In the genomic region with DNA sequence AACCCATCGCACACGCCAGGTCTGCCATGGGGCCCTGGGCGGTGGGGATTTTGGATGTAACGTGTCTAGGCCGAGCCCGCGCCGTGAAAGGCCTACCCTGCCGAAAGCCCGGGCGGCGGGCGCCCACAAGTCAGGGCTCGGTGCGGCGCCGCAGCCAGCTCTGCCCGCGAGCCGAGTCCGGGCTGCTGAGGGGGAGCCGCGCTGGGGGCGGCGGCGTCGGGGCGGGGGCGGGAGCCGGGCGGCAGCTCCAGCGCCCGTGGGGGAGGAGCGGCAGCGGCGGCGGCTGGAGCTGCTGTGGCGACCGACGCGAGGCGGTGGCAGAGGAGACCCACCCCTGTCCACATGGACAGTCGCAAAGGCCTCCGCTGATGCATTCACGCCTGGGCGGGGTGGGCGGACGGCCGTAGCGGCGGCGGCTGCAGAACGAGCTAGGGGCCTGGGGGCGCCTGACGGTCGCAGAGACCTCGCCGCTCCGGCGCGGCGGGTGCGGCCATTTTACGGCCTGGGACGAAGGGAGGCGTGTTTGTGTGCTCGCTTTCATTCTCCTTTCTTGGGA, we compare ENCODE assay signal across 1 cellular context.
A peak's percentile ranks its signal among the peaks of the same experiment; 100 is the strongest.
TF ChIP-seq lines count a peak whose summit lies in the region.

A gene with protein sequence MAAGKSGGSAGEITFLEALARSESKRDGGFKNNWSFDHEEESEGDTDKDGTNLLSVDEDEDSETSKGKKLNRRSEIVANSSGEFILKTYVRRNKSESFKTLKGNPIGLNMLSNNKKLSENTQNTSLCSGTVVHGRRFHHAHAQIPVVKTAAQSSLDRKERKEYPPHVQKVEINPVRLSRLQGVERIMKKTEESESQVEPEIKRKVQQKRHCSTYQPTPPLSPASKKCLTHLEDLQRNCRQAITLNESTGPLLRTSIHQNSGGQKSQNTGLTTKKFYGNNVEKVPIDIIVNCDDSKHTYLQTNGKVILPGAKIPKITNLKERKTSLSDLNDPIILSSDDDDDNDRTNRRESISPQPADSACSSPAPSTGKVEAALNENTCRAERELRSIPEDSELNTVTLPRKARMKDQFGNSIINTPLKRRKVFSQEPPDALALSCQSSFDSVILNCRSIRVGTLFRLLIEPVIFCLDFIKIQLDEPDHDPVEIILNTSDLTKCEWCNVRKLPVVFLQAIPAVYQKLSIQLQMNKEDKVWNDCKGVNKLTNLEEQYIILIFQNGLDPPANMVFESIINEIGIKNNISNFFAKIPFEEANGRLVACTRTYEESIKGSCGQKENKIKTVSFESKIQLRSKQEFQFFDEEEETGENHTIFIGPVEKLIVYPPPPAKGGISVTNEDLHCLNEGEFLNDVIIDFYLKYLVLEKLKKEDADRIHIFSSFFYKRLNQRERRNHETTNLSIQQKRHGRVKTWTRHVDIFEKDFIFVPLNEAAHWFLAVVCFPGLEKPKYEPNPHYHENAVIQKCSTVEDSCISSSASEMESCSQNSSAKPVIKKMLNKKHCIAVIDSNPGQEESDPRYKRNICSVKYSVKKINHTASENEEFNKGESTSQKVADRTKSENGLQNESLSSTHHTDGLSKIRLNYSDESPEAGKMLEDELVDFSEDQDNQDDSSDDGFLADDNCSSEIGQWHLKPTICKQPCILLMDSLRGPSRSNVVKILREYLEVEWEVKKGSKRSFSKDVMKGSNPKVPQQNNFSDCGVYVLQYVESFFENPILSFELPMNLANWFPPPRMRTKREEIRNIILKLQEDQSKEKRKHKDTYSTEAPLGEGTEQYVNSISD (plus strand): TSS at position 273 of the 556 bp plus-strand sequence. CDS start 645 bp downstream, outside the sequence.

TF ChIP-seq in K562, 482 proteins besides CTCF, POLR2A, EP300 and RAD21 (continued from another document):
- TF ChIP-seq FOSL1 (tag; conservative IDR thresholded peaks at IDR 0.05) (0 out of 2 replicates have a peak, but pooled peaks have one; percentile 42), MTA3 (IDR thresholded peaks at IDR 0.05; ENCODE audit: borderline replicate concordance) (peak; percentile 25; the same call in 1 of the 2 replicates), GABPB1 (CRISPR knock-in tag; IDR thresholded peaks at IDR 0.05) (peak; percentile 66; the same call in 1 of the 2 replicates), ZNF766 (CRISPR knock-in tag; conservative IDR thresholded peaks at IDR 0.05) (0 out of 2 replicates have a peak, but pooled peaks have one; percentile 37), YY1 (IDR thresholded peaks at IDR 0.05; ENCODE audit: borderline replicate concordance in 1 of 3, control insufficient read depth in 1 of 3, extremely low read depth in 1 of 3, insufficient read depth in 3 of 3, insufficient read length in 1 of 3, insufficient replicate concordance in 2 of 3, low read depth in 1 of 3, low read length in 2 of 3) (peak; percentile 72 to 90 (median 86)), MXI1 (IDR thresholded peaks at IDR 0.05; ENCODE audit: low read depth, low read length) (peak; percentile 43; the same call in 1 of the 2 replicates), ZKSCAN3 (CRISPR knock-in tag; IDR thresholded peaks at IDR 0.05) (no peak), BRF1 (IDR thresholded peaks at IDR 0.05; ENCODE audit: borderline replicate concordance, extremely low read depth, insufficient read length) (no peak), RB1 (IDR thresholded peaks at IDR 0.05; ENCODE audit: low read depth) (no peak), ZKSCAN1 (IDR thresholded peaks at IDR 0.05; ENCODE audit: low read depth, low read length) (0 out of 2 replicates have a peak, but pooled peaks have one; percentile 65), NR1H2 (CRISPR knock-in tag; IDR thresholded peaks at IDR 0.05) (no peak; the same call in 1 of the 2 replicates), ZNF263 (CRISPR knock-in tag; IDR thresholded peaks at IDR 0.05; ENCODE audit: borderline replicate concordance) (peak; percentile 48), POLR2AphosphoS5 (IDR thresholded peaks at IDR 0.05; ENCODE audit: control insufficient read depth, insufficient read depth, low read depth, low read length) (peak; percentile 74; the same call in 1 of the 2 replicates), KLF13 (tag; IDR thresholded peaks at IDR 0.05; ENCODE audit: borderline replicate concordance, low read depth) (peak; percentile 20; the same call in 1 of the 2 replicates), POLR2B (IDR thresholded peaks at IDR 0.05; ENCODE audit: low read depth, partially characterized antibody) (peak; percentile 64), CXXC5 (CRISPR knock-in tag; IDR thresholded peaks at IDR 0.05) (peak; percentile 69), CCNT2 (IDR thresholded peaks at IDR 0.05; ENCODE audit: borderline replicate concordance, extremely low read depth, insufficient read length, low read depth, low read length) (peak; percentile 61), ZFX (CRISPR knock-in tag; IDR thresholded peaks at IDR 0.05) (peak; percentile 99)
- TF ChIP-seq, protein P1, sequence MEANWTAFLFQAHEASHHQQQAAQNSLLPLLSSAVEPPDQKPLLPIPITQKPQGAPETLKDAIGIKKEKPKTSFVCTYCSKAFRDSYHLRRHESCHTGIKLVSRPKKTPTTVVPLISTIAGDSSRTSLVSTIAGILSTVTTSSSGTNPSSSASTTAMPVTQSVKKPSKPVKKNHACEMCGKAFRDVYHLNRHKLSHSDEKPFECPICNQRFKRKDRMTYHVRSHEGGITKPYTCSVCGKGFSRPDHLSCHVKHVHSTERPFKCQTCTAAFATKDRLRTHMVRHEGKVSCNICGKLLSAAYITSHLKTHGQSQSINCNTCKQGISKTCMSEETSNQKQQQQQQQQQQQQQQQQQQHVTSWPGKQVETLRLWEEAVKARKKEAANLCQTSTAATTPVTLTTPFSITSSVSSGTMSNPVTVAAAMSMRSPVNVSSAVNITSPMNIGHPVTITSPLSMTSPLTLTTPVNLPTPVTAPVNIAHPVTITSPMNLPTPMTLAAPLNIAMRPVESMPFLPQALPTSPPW (CRISPR knock-in tag; IDR thresholded peaks at IDR 0.05), result peak; percentile 92
- TF ChIP-seq, protein P2, sequence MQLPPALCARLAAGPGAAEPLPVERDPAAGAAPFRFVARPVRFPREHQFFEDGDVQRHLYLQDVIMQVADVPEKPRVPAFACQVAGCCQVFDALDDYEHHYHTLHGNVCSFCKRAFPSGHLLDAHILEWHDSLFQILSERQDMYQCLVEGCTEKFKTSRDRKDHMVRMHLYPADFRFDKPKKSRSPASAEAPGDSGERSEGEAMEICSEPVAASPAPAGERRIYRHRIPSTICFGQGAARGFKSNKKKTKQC (CRISPR knock-in tag; IDR thresholded peaks at IDR 0.05), result peak; percentile 86
- TF ChIP-seq, protein P3, sequence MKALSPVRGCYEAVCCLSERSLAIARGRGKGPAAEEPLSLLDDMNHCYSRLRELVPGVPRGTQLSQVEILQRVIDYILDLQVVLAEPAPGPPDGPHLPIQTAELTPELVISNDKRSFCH (CRISPR knock-in tag; IDR thresholded peaks at IDR 0.05), result no peak
- TF ChIP-seq, protein P3 (tag; IDR thresholded peaks at IDR 0.05), result no peak
- TF ChIP-seq, protein P4, sequence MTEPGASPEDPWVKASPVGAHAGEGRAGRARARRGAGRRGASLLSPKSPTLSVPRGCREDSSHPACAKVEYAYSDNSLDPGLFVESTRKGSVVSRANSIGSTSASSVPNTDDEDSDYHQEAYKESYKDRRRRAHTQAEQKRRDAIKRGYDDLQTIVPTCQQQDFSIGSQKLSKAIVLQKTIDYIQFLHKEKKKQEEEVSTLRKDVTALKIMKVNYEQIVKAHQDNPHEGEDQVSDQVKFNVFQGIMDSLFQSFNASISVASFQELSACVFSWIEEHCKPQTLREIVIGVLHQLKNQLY (CRISPR knock-in tag; conservative IDR thresholded peaks at IDR 0.05), result 0 out of 4 replicates have a peak, but pooled peaks of 1 of the 2 experiments have one; percentile 42
